ENCODE assay signal across 8 cellular contexts in genomic region chr3:194333212-194333980, GRCh38. TPM values are rescaled to one million over a fixed set of nuclear protein-coding genes. Genes with fewer than 3 reads are reported as not detected.
DNase-seq lines count a peak whose midpoint lies in the region; ATAC-seq and TF ChIP-seq lines count a peak whose summit lies in the region.

No MANE protein-coding gene starts in this region.

- no peak overlapping the region for H3K18ac ChIP-seq in mesendoderm (ENCODE audit: low read length)

- H2BK5ac ChIP-seq in mesendoderm (ENCODE audit: low read length), result no peak overlapping the region

- peak; percentile 98 for TF ChIP-seq CTCF in 22Rv1 (IDR thresholded peaks at IDR 0.05)

- peak overlapping the region; percentile 89 for H3K56ac ChIP-seq in mesendoderm (ENCODE audit: low read length)

- WGBS in mesendoderm (ENCODE audit: extremely low coverage, insufficient coverage, low lambda C conversion rate), result no CpG with 5 or more reads among the region's 69 CpGs

- H3K4me3 ChIP-seq in duodenal mucosa (ENCODE audit: low read depth in 1 of 2, low read length in 2 of 2) (peak overlapping the region; percentile 66 to 70), mesendoderm (ENCODE audit: low read length) (peak overlapping the region; percentile 42)

- DNase-seq in activated CD4-positive, alpha-beta T cell treated with anti-CD3 and anti-CD28 coated beads for 1 hour, result peak; percentile 85
- DNase-seq in mesendoderm (peak; percentile 89), NCI-H146 (lab: John Stamatoyannopoulos, UW) (no peak)
- peak; percentile 95 for DNase-seq in stimulated activated CD8-positive, alpha-beta memory T cell treated with anti-CD3 and anti-CD28 coated beads, Interleukin-15, amount 100 ng/mL, for 24 hours (ENCODE audit: low read depth)

- no peak overlapping the region for H2AK5ac ChIP-seq in mesendoderm (ENCODE audit: low read length)

- H3K9ac ChIP-seq in duodenal mucosa (ENCODE audit: low read depth in 1 of 2, low read length in 2 of 2), result peak overlapping the region; percentile 24 to 43
- H3K9ac ChIP-seq in mesendoderm (ENCODE audit: low read length), result peak overlapping the region; percentile 71

- no peaks in the 10 kb centered on the region for H3K36me3 ChIP-seq in duodenal mucosa (ENCODE audit: control insufficient read depth in 1 of 2, insufficient read depth in 2 of 2, low read length in 2 of 2)
- H3K36me3 ChIP-seq in mesendoderm (ENCODE audit: control insufficient read depth, insufficient read depth, low read length), result no peaks in the 10 kb centered on the region

- H3K27me3 ChIP-seq in duodenal mucosa (ENCODE audit: control insufficient read depth in 1 of 2, insufficient read depth in 2 of 2, low read length in 2 of 2), result peaks cover 4 to 13% of the 10 kb centered on the region in 2 donors
- H3K27me3 ChIP-seq in mesendoderm (ENCODE audit: insufficient read depth, low read length, poor library complexity), result no peaks in the 10 kb centered on the region

- ATAC-seq in GM19035 (IDR thresholded peaks at IDR 0.05; ENCODE audit: unreplicated experiment) (peak; percentile 88), HG03378 (IDR thresholded peaks at IDR 0.05; ENCODE audit: unreplicated experiment) (peak; percentile 75)

- no peak overlapping the region for H2BK15ac ChIP-seq in mesendoderm (replicated peaks; ENCODE audit: low read depth)

- peak overlapping the region; percentile 93 for H3K4me2 ChIP-seq in mesendoderm (ENCODE audit: low read length)

- H3K4ac ChIP-seq in mesendoderm (ENCODE audit: low read depth, low read length), result no peak overlapping the region

- no peak overlapping the region for H3K27ac ChIP-seq in 22Rv1
- no peak overlapping the region for H3K27ac ChIP-seq in duodenal mucosa (ENCODE audit: low read depth, low read length)
- no peak overlapping the region for H3K27ac ChIP-seq in mesendoderm (ENCODE audit: low read depth, low read length)

- H3K79me1 ChIP-seq in mesendoderm (ENCODE audit: low read length), result no peaks in the 10 kb centered on the region

- no peak overlapping the region for H4K5ac ChIP-seq in mesendoderm (ENCODE audit: low read length)

- H3K4me1 ChIP-seq in duodenal mucosa (ENCODE audit: control insufficient read depth in 1 of 2, insufficient read depth in 2 of 2, low read length in 2 of 2) (peaks cover 14 to 16% of the 10 kb centered on the region in 2 donors), mesendoderm (ENCODE audit: control insufficient read depth, low read depth, low read length) (peaks cover 2% of the 10 kb centered on the region)

- H3K23ac ChIP-seq in mesendoderm (ENCODE audit: low read length), result peak overlapping the region; percentile 83

- no peaks in the 10 kb centered on the region for H3K9me3 ChIP-seq in duodenal mucosa (ENCODE audit: control insufficient read depth in 1 of 2, low read length in 2 of 2)

- no peak overlapping the region for H2BK120ac ChIP-seq in mesendoderm (ENCODE audit: low read depth, low read length)

- H3K79me2 ChIP-seq in mesendoderm (ENCODE audit: control insufficient read depth, insufficient read depth, low read length), result no peaks in the 10 kb centered on the region

- no peak overlapping the region for H4K8ac ChIP-seq in mesendoderm (ENCODE audit: low read depth, low read length)

RNA-seq across cellular contexts. Expression of gene CPN2, which starts 17.7 kb away (rescaled TPM):
- 0.01 TPM for polyA plus RNA-seq in mesendoderm (2013, experiment 1 of 2)
- polyA plus RNA-seq in mesendoderm (2013, experiment 2 of 2), result 0.01 TPM

RNA-seq across cellular contexts. Expression of gene LRRC15, which starts 36.1 kb away (rescaled TPM):
- polyA plus RNA-seq in mesendoderm (2013, experiment 1 of 2), result 0.37 TPM
- polyA plus RNA-seq in mesendoderm (2013, experiment 2 of 2), result 0.39 TPM
